ENCODE assay signal across 2 cellular contexts in genomic region chr1:25091671-25092070, GRCh38.
TF ChIP-seq lines count a peak whose summit lies in the region.

No MANE protein-coding gene starts in this region.

TF ChIP-seq in SK-N-SH treated with all-trans-retinoic acid at 6 μM for 48 hours, 23 proteins besides CTCF, POLR2A, EP300 and RAD21:
- no peak for TF ChIP-seq TSHZ2 (CRISPR knock-in tag; IDR thresholded peaks at IDR 0.05)
- no peak for TF ChIP-seq ZNF70 (CRISPR knock-in tag; IDR thresholded peaks at IDR 0.05)

TF ChIP-seq in H1, 55 proteins besides CTCF, POLR2A, EP300 and RAD21 (continued from another document):
- TF ChIP-seq KDM1A (IDR thresholded peaks at IDR 0.05; ENCODE audit: borderline replicate concordance, low read length) (no peak), JUND (IDR thresholded peaks at IDR 0.05; ENCODE audit: low read length) (no peak), SIX5 (IDR thresholded peaks at IDR 0.05; ENCODE audit: low read depth, low read length) (no peak), KDM5A (IDR thresholded peaks at IDR 0.05; ENCODE audit: low read length) (no peak), CREB1 (IDR thresholded peaks at IDR 0.05) (no peak), CHD7 (IDR thresholded peaks at IDR 0.05; ENCODE audit: insufficient replicate concordance, low read length) (no peak), CBX8 (IDR thresholded peaks at IDR 0.05; ENCODE audit: borderline replicate concordance, low read depth, low read length) (no peak), SRF (IDR thresholded peaks at IDR 0.05; ENCODE audit: low read depth, low read length) (no peak), SP4 (IDR thresholded peaks at IDR 0.05; ENCODE audit: low read length) (no peak), TEAD4 (IDR thresholded peaks at IDR 0.05; ENCODE audit: low read depth, low read length) (no peak)
TF ChIP-seq in H1: peak in this region for 0.
